In genomic region chr9:113528811-113529210, GRCh38 we compare ENCODE assay signal across 18 cellular contexts.
"Had no signal": no experiment of that assay in that cellular context is flagged by ENCODE, and none has a peak within 500 bp of the region (broad histone marks: within the 10 kb centered on the region; RNA-seq: fewer than 3 reads in every experiment).

No MANE protein-coding gene starts in this region.

- DNase-seq: activated CD4-positive, alpha-beta memory T cell treated with anti-CD3 and anti-CD28 coated beads, Interleukin-2, amount 10 ng/mL, durations not matched to agents 7 days and 5 days; activated CD4-positive, alpha-beta T cell treated with anti-CD3 and anti-CD28 coated beads for 36 hours; activated CD8-positive, alpha-beta memory T cell treated with anti-CD3 and anti-CD28 coated beads, Interleukin-2, amount 10 ng/mL, durations not matched to agents 7 days and 5 days; activated naive CD4-positive, alpha-beta T cell treated with anti-CD3 and anti-CD28 coated beads for 36 hours; effector CD8-positive, alpha-beta T cell; midbrain; right lobe of liver; SK-N-SH; stimulated activated CD4-positive, alpha-beta T cell treated with anti-CD3 and anti-CD28 coated beads, Interleukin-4, amount 100 ng/mL, for 24 hours; T-cell had no signal

- H3K4me3 Mint-ChIP-seq: activated CD4-positive, alpha-beta memory T cell treated with anti-CD3 and anti-CD28 coated beads, Interleukin-2, amount 10 ng/mL, durations not matched to agents 7 days and 5 days; activated CD4-positive, alpha-beta T cell treated with anti-CD3 and anti-CD28 coated beads for 36 hours; activated CD8-positive, alpha-beta memory T cell treated with anti-CD3 and anti-CD28 coated beads, Interleukin-2, amount 10 ng/mL, durations not matched to agents 7 days and 5 days; activated naive CD4-positive, alpha-beta T cell treated with anti-CD3 and anti-CD28 coated beads for 36 hours; brain; central memory CD8-positive, alpha-beta T cell; stimulated activated memory B cell treated with anti-CD40 and anti-IgM and Interleukin-4, amounts not matched to agents 10 μg/mL and 1 μg/mL and 100 μg/mL, for 72 hours; T-cell; WTC11 had no signal

- H3K9me3 Mint-ChIP-seq: activated CD4-positive, alpha-beta memory T cell treated with anti-CD3 and anti-CD28 coated beads, Interleukin-2, amount 10 ng/mL, durations not matched to agents 7 days and 5 days; activated naive CD4-positive, alpha-beta T cell treated with anti-CD3 and anti-CD28 coated beads for 36 hours; activated T-helper 2 cell treated with anti-CD3 and anti-CD28 coated beads, Interferon-gamma antibody, Interleukin-2, Interleukin-4, amounts not matched to agents 10 μg/mL and 5 μg/mL and 100 μg/mL, durations not matched to agents 14 hours and 24 hours and 36 hours; brain; central memory CD8-positive, alpha-beta T cell; stimulated activated memory B cell treated with anti-CD40 and anti-IgM and Interleukin-4, amounts not matched to agents 10 μg/mL and 1 μg/mL and 100 μg/mL, for 72 hours; T-cell; WTC11 had no signal

- H3K4me3 ChIP-seq: esophagus muscularis mucosa, psoas muscle, right lobe of liver, thoracic aorta had no signal

- H3K9me3 ChIP-seq: esophagus muscularis mucosa, psoas muscle, right lobe of liver, SK-N-SH, thoracic aorta had no signal

- H3K27ac ChIP-seq: right lobe of liver had no signal

- H3K9ac ChIP-seq: SK-N-SH had no signal

- H3K27me3 Mint-ChIP-seq: activated CD4-positive, alpha-beta memory T cell treated with anti-CD3 and anti-CD28 coated beads, Interleukin-2, amount 10 ng/mL, durations not matched to agents 7 days and 5 days; activated CD4-positive, alpha-beta T cell treated with anti-CD3 and anti-CD28 coated beads for 36 hours; activated CD8-positive, alpha-beta memory T cell treated with anti-CD3 and anti-CD28 coated beads, Interleukin-2, amount 10 ng/mL, durations not matched to agents 7 days and 5 days; brain; central memory CD8-positive, alpha-beta T cell; stimulated activated memory B cell treated with anti-CD40 and anti-IgM and Interleukin-4, amounts not matched to agents 10 μg/mL and 1 μg/mL and 100 μg/mL, for 72 hours; T-cell had no signal

- H3K4me2 ChIP-seq: SK-N-SH had no signal

- H3K36me3 Mint-ChIP-seq: brain; stimulated activated memory B cell treated with anti-CD40 and anti-IgM and Interleukin-4, amounts not matched to agents 10 μg/mL and 1 μg/mL and 100 μg/mL, for 72 hours; WTC11 had no signal

- H3K27me3 ChIP-seq: esophagus muscularis mucosa, right lobe of liver had no signal

- H3K27ac Mint-ChIP-seq: activated CD4-positive, alpha-beta memory T cell treated with anti-CD3 and anti-CD28 coated beads, Interleukin-2, amount 10 ng/mL, durations not matched to agents 7 days and 5 days; activated CD4-positive, alpha-beta T cell treated with anti-CD3 and anti-CD28 coated beads for 36 hours; activated CD8-positive, alpha-beta memory T cell treated with anti-CD3 and anti-CD28 coated beads, Interleukin-2, amount 10 ng/mL, durations not matched to agents 7 days and 5 days; activated naive CD4-positive, alpha-beta T cell treated with anti-CD3 and anti-CD28 coated beads for 36 hours; activated T-helper 2 cell treated with anti-CD3 and anti-CD28 coated beads, Interferon-gamma antibody, Interleukin-2, Interleukin-4, amounts not matched to agents 10 μg/mL and 5 μg/mL and 100 μg/mL, durations not matched to agents 14 hours and 24 hours and 36 hours; brain; stimulated activated memory B cell treated with anti-CD40 and anti-IgM and Interleukin-4, amounts not matched to agents 10 μg/mL and 1 μg/mL and 100 μg/mL, for 72 hours; WTC11 had no signal
